Comparison of ENCODE assay signal across 1 cellular context in genomic region chr6:169722362-169723199, GRCh38.
TF ChIP-seq lines count a peak whose summit lies in the region.

No MANE protein-coding gene starts in this region.

TF ChIP-seq in HEK293, 187 proteins besides CTCF, POLR2A, EP300 and RAD21 (continued from another document and continues in another):
- TF ChIP-seq PRDM10 (tag by site-specific recombination; IDR thresholded peaks at IDR 0.05) (no peak), ZNF645 (tag by site-specific recombination; IDR thresholded peaks at IDR 0.05) (no peak), ZNF311 (tag by site-specific recombination; IDR thresholded peaks at IDR 0.05; ENCODE audit: borderline replicate concordance) (no peak), BCL11B (tag by site-specific recombination; IDR thresholded peaks at IDR 0.05; ENCODE audit: low read depth) (no peak), MEIS1 (CRISPR knock-in tag; IDR thresholded peaks at IDR 0.05; ENCODE audit: borderline replicate concordance) (no peak), ELK4 (IDR thresholded peaks at IDR 0.05; ENCODE audit: borderline replicate concordance, low read depth, low read length) (no peak), INSM2 (tag by site-specific recombination; IDR thresholded peaks at IDR 0.05) (no peak), ZNF155 (tag by site-specific recombination; IDR thresholded peaks at IDR 0.05) (no peak), ZNF121 (tag by site-specific recombination; IDR thresholded peaks at IDR 0.05) (no peak), KLF17 (tag by site-specific recombination; IDR thresholded peaks at IDR 0.05) (no peak), PRDM4 (tag by site-specific recombination; IDR thresholded peaks at IDR 0.05) (no peak), ZNF398 (tag by site-specific recombination; IDR thresholded peaks at IDR 0.05) (no peak), ZNF571 (tag by site-specific recombination; IDR thresholded peaks at IDR 0.05) (no peak), ZNF280C (tag by site-specific recombination; IDR thresholded peaks at IDR 0.05) (no peak), ZNF138 (tag by site-specific recombination; IDR thresholded peaks at IDR 0.05; ENCODE audit: borderline replicate concordance) (no peak), ZNF133 (tag by site-specific recombination; IDR thresholded peaks at IDR 0.05) (no peak), ZNF843 (tag by site-specific recombination; IDR thresholded peaks at IDR 0.05) (peak; percentile 22; the same call in 1 of the 2 replicates), ZNF48 (tag by site-specific recombination; IDR thresholded peaks at IDR 0.05) (no peak), ZNF514 (tag by site-specific recombination; IDR thresholded peaks at IDR 0.05) (no peak), ZNF266 (tag by site-specific recombination; IDR thresholded peaks at IDR 0.05; ENCODE audit: low read depth) (no peak), ZNF10 (tag by site-specific recombination; IDR thresholded peaks at IDR 0.05) (peak; percentile 22; the same call in 1 of the 2 replicates), ZNF324 (tag by site-specific recombination; IDR thresholded peaks at IDR 0.05) (no peak), ZBTB11 (tag by site-specific recombination; conservative IDR thresholded peaks at IDR 0.05; ENCODE audit: low read depth) (peak; percentile 48), ZSCAN18 (tag by site-specific recombination; IDR thresholded peaks at IDR 0.05) (no peak), ZNF544 (tag by site-specific recombination; IDR thresholded peaks at IDR 0.05) (no peak), MZF1 (tag by site-specific recombination; IDR thresholded peaks at IDR 0.05; ENCODE audit: borderline replicate concordance) (no peak), ZNF624 (tag by site-specific recombination; IDR thresholded peaks at IDR 0.05) (no peak), PATZ1 (tag by site-specific recombination; IDR thresholded peaks at IDR 0.05) (peak; percentile 37; the same call in 1 of the 2 replicates), ZSCAN16 (tag by site-specific recombination; IDR thresholded peaks at IDR 0.05) (no peak), ZFP69B (tag by site-specific recombination; IDR thresholded peaks at IDR 0.05) (no peak), ZNF626 (tag by site-specific recombination; IDR thresholded peaks at IDR 0.05) (no peak), ZNF366 (tag by site-specific recombination; conservative IDR thresholded peaks at IDR 0.05) (peak; percentile 75), ZNF791 (tag by site-specific recombination; IDR thresholded peaks at IDR 0.05) (no peak), SP3 (tag by site-specific recombination; IDR thresholded peaks at IDR 0.05) (no peak)
